In the genomic region with DNA sequence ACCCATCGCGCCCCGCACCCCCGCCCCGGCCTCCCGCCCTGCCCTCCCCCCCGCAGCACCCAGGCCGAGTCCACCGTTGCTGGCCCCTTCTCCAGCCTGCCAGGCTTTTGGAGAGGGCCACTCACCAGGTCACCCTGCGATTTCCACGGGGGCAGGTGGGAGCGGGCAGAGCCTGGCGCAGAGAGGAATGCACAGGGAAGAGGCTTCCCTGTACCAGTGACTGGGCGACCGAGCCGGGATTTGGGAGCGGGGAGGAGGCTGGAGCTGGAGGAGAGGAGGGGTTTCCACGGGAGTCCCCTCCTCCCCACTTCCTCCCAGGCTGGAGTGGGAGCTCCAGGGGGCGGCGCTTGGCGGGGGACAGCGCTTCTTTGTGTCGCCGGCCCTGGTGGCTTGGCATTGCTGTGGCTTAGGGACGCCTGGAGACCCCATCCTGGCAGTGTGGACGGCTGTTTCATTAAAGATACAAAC, we compare ENCODE assay signal across 8 cellular contexts. TPM values are rescaled to one million over a fixed set of nuclear protein-coding genes. Genes with fewer than 3 reads are reported as not detected.
DNase-seq lines count a peak whose midpoint lies in the region; ATAC-seq and TF ChIP-seq lines count a peak whose summit lies in the region.

No MANE protein-coding gene starts in this region.

- TF ChIP-seq CTCF in CD8-positive, alpha-beta T cell (IDR thresholded peaks at IDR 0.05) = no peak
- TF ChIP-seq CTCF in progenitor cell of endocrine pancreas (IDR thresholded peaks at IDR 0.05; ENCODE audit: unreplicated experiment) = no peak
- TF ChIP-seq CTCF in GM13976 (IDR thresholded peaks at IDR 0.05; ENCODE audit: borderline replicate concordance, control extremely low read depth, extremely low read depth, insufficient read depth, missing control alignments) = no peak

- peaks cover 9% of the 10 kb centered on the region for H3K27me3 ChIP-seq in CD8-positive, alpha-beta T cell (ENCODE audit: insufficient read depth, low read length)

- intact Hi-C loops in CD8-positive, alpha-beta T cell (cut with DNase I, micrococcal nuclease) = no loop called here

- CTCF ChIA-PET in CD8-positive, alpha-beta T cell (lab: Charles Lee) = no interaction called here

- POLR2A ChIA-PET in CD8-positive, alpha-beta T cell (lab: Charles Lee) = interaction anchor here (1.1 kb wide), 1 partner anchor 20 kb away, joined by 3 read pairs; no protein-coding TSS in a partner anchor

- peaks cover 15% of the 10 kb centered on the region for H3K4me1 ChIP-seq in CD8-positive, alpha-beta T cell (ENCODE audit: insufficient read depth, low read length)

- peaks cover 31% of the 10 kb centered on the region for H3K27me3 Mint-ChIP-seq in CD8-positive, alpha-beta T cell (ENCODE audit: low read depth)
- H3K27me3 Mint-ChIP-seq in progenitor cell of endocrine pancreas = no peaks in the 10 kb centered on the region

- no peak for DNase-seq in CD8-positive, alpha-beta T cell
- DNase-seq in NCI-H1092 treated with DMSO at 0.1 percent for 48 hours (lab: John Stamatoyannopoulos, UW) (peak; percentile 96), astrocyte of the hippocampus (ENCODE audit: low read depth, low spot score) (peak; percentile 86), hippocampal formation (lab: John Stamatoyannopoulos, UW) (peak; percentile 76), progenitor cell of endocrine pancreas (ENCODE audit: low spot score, unreplicated experiment) (peak; percentile 69), UCSD-AML1 (lab: John Stamatoyannopoulos, UW; ENCODE audit: unreplicated experiment) (no peak), GM13976 (ENCODE audit: low spot score) (no peak)

- peaks cover 18% of the 10 kb centered on the region for H3K4me1 Mint-ChIP-seq in CD8-positive, alpha-beta T cell (ENCODE audit: low read depth)
- peaks cover 25% of the 10 kb centered on the region for H3K4me1 Mint-ChIP-seq in progenitor cell of endocrine pancreas (ENCODE audit: low read depth)

- H3K27ac Mint-ChIP-seq in CD8-positive, alpha-beta T cell = no peak overlapping the region
- peak overlapping the region; percentile 98 for H3K27ac Mint-ChIP-seq in progenitor cell of endocrine pancreas

- H3K36me3 ChIP-seq in CD8-positive, alpha-beta T cell (ENCODE audit: insufficient read depth, low read length) = no peaks in the 10 kb centered on the region

- no peak for ATAC-seq in CD8-positive, alpha-beta T cell
- no peak for ATAC-seq in GM18868 (IDR thresholded peaks at IDR 0.05; ENCODE audit: unreplicated experiment)

- H3K4me3 ChIP-seq in CD8-positive, alpha-beta T cell (ENCODE audit: low read depth, low read length) = no peak overlapping the region

- H3K9me3 ChIP-seq in CD8-positive, alpha-beta T cell (ENCODE audit: low read length) = no peaks in the 10 kb centered on the region

- H3K36me3 Mint-ChIP-seq in CD8-positive, alpha-beta T cell = no peaks in the 10 kb centered on the region
- H3K36me3 Mint-ChIP-seq in progenitor cell of endocrine pancreas (ENCODE audit: insufficient read depth) = no peaks in the 10 kb centered on the region

- in situ Hi-C loops in GM13976 (cut with MboI; ENCODE audit: low sequenced_read_pairs, unreplicated experiment) = no loop called here

- H3K9me3 Mint-ChIP-seq in CD8-positive, alpha-beta T cell = no peaks in the 10 kb centered on the region
- no peaks in the 10 kb centered on the region for H3K9me3 Mint-ChIP-seq in progenitor cell of endocrine pancreas (ENCODE audit: low read depth)

- H3K4me3 Mint-ChIP-seq in CD8-positive, alpha-beta T cell = peak overlapping the region; percentile 56
- peak overlapping the region; percentile 89 for H3K4me3 Mint-ChIP-seq in progenitor cell of endocrine pancreas (ENCODE audit: low read depth)

- H3K27ac ChIP-seq in CD8-positive, alpha-beta T cell (ENCODE audit: low read depth, low read length) = no peak overlapping the region

RNA-seq across cellular contexts. Expression of a gene that starts 19.3 kb away (rescaled TPM):
- total RNA-seq in CD8-positive, alpha-beta T cell = 1 to 10 TPM; 4.8 to 5.0 TPM
- 112 TPM in 2 replicates for total RNA-seq in progenitor cell of endocrine pancreas

RNA-seq across cellular contexts. Expression of a gene that starts 52.4 kb away (rescaled TPM):
- total RNA-seq in CD8-positive, alpha-beta T cell = not detected
- total RNA-seq in progenitor cell of endocrine pancreas = not detected in 2 replicates

Comparison
In these comparisons a context has a peak if more than half of its experiments do, and no peak if none do; other contexts are left out.
1. DNase-seq: peak in NCI-H1092 treated with DMSO at 0.1 percent for 48 hours (single experiment), astrocyte of the hippocampus (single experiment), hippocampal formation (2 of 2) and progenitor cell of endocrine pancreas (single experiment); none in CD8-positive, alpha-beta T cell (0 of 7), UCSD-AML1 (single experiment) and GM13976 (single experiment).
2. RNA of a gene that starts 19.3 kb away (total RNA-seq): 112 TPM in progenitor cell of endocrine pancreas; 4.8 to 5.0 TPM in CD8-positive, alpha-beta T cell; every median in the first group is over 10 times any median in the second.